In the genomic region with DNA sequence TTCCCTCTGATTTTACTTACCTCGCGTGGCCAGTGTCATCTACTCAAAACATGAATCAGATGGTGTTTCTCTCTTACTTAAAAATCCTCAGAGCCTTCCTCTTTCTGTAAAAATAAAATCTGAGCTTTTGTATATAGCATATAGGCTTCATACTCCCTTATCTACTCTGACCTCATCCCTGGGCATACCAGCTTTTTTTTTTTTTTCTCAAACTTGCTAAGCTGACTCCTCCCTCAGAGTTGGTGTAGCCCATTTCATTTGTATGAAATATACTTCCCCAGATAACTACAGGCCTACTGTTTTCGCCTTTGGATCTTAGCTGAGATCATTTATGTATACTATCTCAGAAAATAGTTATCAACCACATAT, we compare ENCODE assay signal across 13 cellular contexts.
DNase-seq lines count a peak whose midpoint lies in the region; ATAC-seq and TF ChIP-seq lines count a peak whose summit lies in the region.
"Had no signal": no experiment of that assay in that cellular context is flagged by ENCODE, and none has a peak within 500 bp of the region (broad histone marks: within the 10 kb centered on the region; RNA-seq: fewer than 3 reads in every experiment).

No MANE protein-coding gene starts in this region.

- H3K27me3 Mint-ChIP-seq in activated B cell treated with CpG ODN at 0.5 μM for 24 hours = no peaks in the 10 kb centered on the region
- H3K27me3 Mint-ChIP-seq: progenitor cell of endocrine pancreas had no signal

- DNase-seq in activated B cell treated with CpG ODN at 0.5 μM for 24 hours (no peak), NCI-H510A treated with DMSO at 0.1 percent for 48 hours (lab: John Stamatoyannopoulos, UW) (no peak), AG08396 (ENCODE audit: low spot score) (no peak), CD1c-positive myeloid dendritic cell (ENCODE audit: extremely low spot score) (no peak)
- no peak for DNase-seq in activated CD4-positive, alpha-beta T cell treated with anti-CD3 and anti-CD28 coated beads, Interleukin-2, amount 50 U/mL, for 4 hours
- DNase-seq: activated CD4-positive, alpha-beta T cell treated with anti-CD3 and anti-CD28 coated beads, Interleukin-2, amount 50 U/mL, for 48 hours; heart left ventricle; NCI-H524 had no signal

- peaks cover 29% of the 10 kb centered on the region for H3K4me1 Mint-ChIP-seq in activated B cell treated with CpG ODN at 0.5 μM for 24 hours

- no peaks in the 10 kb centered on the region for H3K36me3 Mint-ChIP-seq in activated B cell treated with CpG ODN at 0.5 μM for 24 hours (ENCODE audit: low read depth)
- H3K36me3 Mint-ChIP-seq: activated naive CD4-positive, alpha-beta T cell treated with anti-CD3 and anti-CD28 coated beads, Interleukin-2, amount 50 U/mL, for 72 hours had no signal

- ATAC-seq in GM18499 (IDR thresholded peaks at IDR 0.05; ENCODE audit: insufficient read depth, unreplicated experiment) (peak; percentile 39), GM21447 (IDR thresholded peaks at IDR 0.05; ENCODE audit: unreplicated experiment) (peak; percentile 30), HG03342 (IDR thresholded peaks at IDR 0.05; ENCODE audit: unreplicated experiment) (peak; percentile 46), activated B cell treated with CpG ODN at 0.5 μM for 24 hours (ENCODE audit: low read depth) (peak; percentile 70)
- ATAC-seq: activated naive CD4-positive, alpha-beta T cell treated with anti-CD3 and anti-CD28 coated beads, Interleukin-2, amount 50 U/mL, for 72 hours; heart left ventricle had no signal

- intact Hi-C loops in activated B cell treated with CpG ODN at 0.5 μM for 24 hours (cut with micrococcal nuclease) = loop anchor here (1.0 to 10.0 kb wide), 3 partner anchors 199 to 649 kb away; partner anchors contain the start of gene ALCAM

- no peak for TF ChIP-seq CTCF in activated B cell treated with CpG ODN at 0.5 μM for 24 hours (IDR thresholded peaks at IDR 0.05)

- H3K9me3 Mint-ChIP-seq in activated B cell treated with CpG ODN at 0.5 μM for 24 hours = peaks cover 4% of the 10 kb centered on the region

- CTCF ChIA-PET in activated B cell treated with CpG ODN at 0.5 μM for 24 hours (lab: Charles Lee) = interaction anchor here (1.0 kb wide), 1 partner anchor 800 kb away, joined by 3 read pairs; no protein-coding TSS in a partner anchor

- H3K4me3 Mint-ChIP-seq in activated B cell treated with CpG ODN at 0.5 μM for 24 hours = peak overlapping the region; percentile 74

- H3K27ac Mint-ChIP-seq in activated B cell treated with CpG ODN at 0.5 μM for 24 hours = peak overlapping the region; percentile 93
- H3K27ac Mint-ChIP-seq: activated naive CD4-positive, alpha-beta T cell treated with anti-CD3 and anti-CD28 coated beads, Interleukin-2, amount 50 U/mL, for 72 hours; progenitor cell of endocrine pancreas had no signal

- POLR2A ChIA-PET in activated B cell treated with CpG ODN at 0.5 μM for 24 hours (lab: Charles Lee) = interaction anchor here (1.6 to 1.8 kb wide), 2 partner anchors 196 to 650 kb away, joined by 4 to 14 read pairs; partner anchors contain the start of gene ALCAM
